Comparison of ENCODE assay signal across 17 cellular contexts in the genomic region with DNA sequence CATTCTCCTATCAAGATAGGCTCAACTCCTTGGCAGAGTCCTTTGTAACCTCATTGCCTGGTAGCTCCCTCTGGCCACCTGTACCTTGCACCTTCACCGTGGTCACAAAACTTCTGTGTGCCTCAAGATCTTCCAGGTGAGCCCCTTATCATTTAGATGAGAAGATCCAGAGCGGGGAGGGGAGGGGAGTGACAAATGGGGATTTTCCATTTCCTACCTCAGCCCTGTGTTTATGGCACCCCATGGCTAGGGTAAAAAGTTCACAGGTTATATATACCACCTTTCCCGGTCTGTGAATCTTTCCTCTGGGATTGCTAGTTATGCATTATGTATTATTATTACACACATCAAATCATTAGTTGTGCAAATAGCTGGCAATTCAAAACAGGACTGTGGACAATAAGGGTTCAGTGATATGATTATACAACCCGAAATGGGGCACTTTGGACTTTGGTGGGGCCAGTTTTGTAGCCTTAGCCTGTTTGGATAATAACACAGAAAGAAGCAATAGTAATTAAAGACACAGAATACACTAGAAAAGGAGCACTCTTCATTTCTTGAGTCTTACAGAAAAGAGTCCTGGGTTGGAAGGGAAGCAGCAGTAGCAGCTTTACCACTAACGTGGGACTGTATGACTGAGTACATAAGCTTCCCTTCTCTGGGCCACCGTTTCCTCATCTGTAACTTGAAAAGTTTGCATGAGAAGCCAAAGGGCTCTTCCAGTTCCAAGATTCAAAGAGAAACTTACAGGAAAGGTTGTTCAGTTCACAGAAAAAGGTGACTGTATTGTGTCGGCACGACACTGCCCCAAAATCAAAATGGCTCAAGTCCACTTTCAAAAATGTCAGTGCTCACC. TPM values are rescaled to one million over a fixed set of nuclear protein-coding genes. Genes with fewer than 3 reads are reported as not detected.
DNase-seq lines count a peak whose midpoint lies in the region; ATAC-seq and TF ChIP-seq lines count a peak whose summit lies in the region.
"Had no signal": no experiment of that assay in that cellular context is flagged by ENCODE, and none has a peak within 500 bp of the region (broad histone marks: within the 10 kb centered on the region; RNA-seq: fewer than 3 reads in every experiment).

No MANE protein-coding gene starts in this region.

- no peaks in the 10 kb centered on the region for H3K9me3 Mint-ChIP-seq in CD4-positive, alpha-beta T cell
- H3K9me3 Mint-ChIP-seq in nephron progenitor cell: no peaks in the 10 kb centered on the region
- H3K9me3 Mint-ChIP-seq: stimulated activated naive B cell treated with anti-CD40 and anti-IgM and Interleukin-4, amounts not matched to agents 10 μg/mL and 1 μg/mL and 100 μg/mL, for 72 hours had no signal

- H3K9ac ChIP-seq in colonic mucosa (ENCODE audit: low read depth in 2 of 2, low read length in 2 of 2): peak overlapping the region in 1 of 2 donors; percentile 81
- H3K9ac ChIP-seq: BLaER1 had no signal

- peaks cover 91% of the 10 kb centered on the region for H3K36me3 Mint-ChIP-seq in CD4-positive, alpha-beta T cell (ENCODE audit: low read depth)
- H3K36me3 Mint-ChIP-seq in nephron progenitor cell (ENCODE audit: low read depth): peaks cover 40% of the 10 kb centered on the region

- peaks cover 37% of the 10 kb centered on the region for H3K4me1 ChIP-seq in colonic mucosa

- TF ChIP-seq CTCF in CD4-positive, alpha-beta T cell (IDR thresholded peaks at IDR 0.05): no peak
- TF ChIP-seq CTCF in colonic mucosa (IDR thresholded peaks at IDR 0.05) (no peak), nephron progenitor cell (IDR thresholded peaks at IDR 0.05) (no peak)

- intact Hi-C loops in CD4-positive, alpha-beta T cell (cut with DNase I, micrococcal nuclease): loop anchor here (5.0 to 10.0 kb wide), 3 partner anchors 46 to 516 kb away; no protein-coding TSS in a partner anchor
- intact Hi-C loops in colonic mucosa (cut with DNase I): no loop called here

- no peak overlapping the region for H3K27ac Mint-ChIP-seq in CD4-positive, alpha-beta T cell
- H3K27ac Mint-ChIP-seq in nephron progenitor cell: no peak overlapping the region

- peak overlapping the region; percentile 58 for H3K4me3 Mint-ChIP-seq in CD4-positive, alpha-beta T cell
- H3K4me3 Mint-ChIP-seq in nephron progenitor cell: peak overlapping the region; percentile 44
- H3K4me3 Mint-ChIP-seq: stimulated activated naive B cell treated with anti-CD40 and anti-IgM and Interleukin-4, amounts not matched to agents 10 μg/mL and 1 μg/mL and 100 μg/mL, for 72 hours had no signal

- no peak for DNase-seq in CD4-positive, alpha-beta T cell
- peak; percentile 56 for DNase-seq in NCI-H69 (lab: John Stamatoyannopoulos, UW)
- peak; percentile 63 for DNase-seq in colonic mucosa
- no peak for DNase-seq in nephron progenitor cell
- no peak for DNase-seq in SKM-1 (lab: John Stamatoyannopoulos, UW; ENCODE audit: unreplicated experiment)
- no peak for DNase-seq in NCI-H1105 treated with DMSO at 0.1 percent for 48 hours (lab: John Stamatoyannopoulos, UW)
- no peak for DNase-seq in medulla oblongata (ENCODE audit: extremely low spot score)
- no peak for DNase-seq in NCI-H1694 treated with DMSO at 0.1 percent for 48 hours (lab: John Stamatoyannopoulos, UW)
- DNase-seq: DMS79 treated with DMSO at 0.1 percent for 48 hours; foreskin melanocyte; KG1; NCI-H1436 treated with DMSO at 0.1 percent for 48 hours; stimulated activated naive B cell treated with anti-CD40 and anti-IgM and Interleukin-4, amounts not matched to agents 10 μg/mL and 1 μg/mL and 100 μg/mL, for 72 hours had no signal

- no peaks in the 10 kb centered on the region for H3K36me3 ChIP-seq in colonic mucosa
- H3K36me3 ChIP-seq: BLaER1 had no signal

- no peak overlapping the region for H3K4me3 ChIP-seq in colonic mucosa
- H3K4me3 ChIP-seq: BLaER1, lung, SK-N-MC had no signal

- H3K9me3 ChIP-seq in CD4-positive, alpha-beta T cell (ENCODE audit: control insufficient read depth, low read length): no peaks in the 10 kb centered on the region
- H3K9me3 ChIP-seq in colonic mucosa: no peaks in the 10 kb centered on the region
- H3K9me3 ChIP-seq: BLaER1 had no signal

- no peak for ATAC-seq in CD4-positive, alpha-beta T cell (ENCODE audit: poor library complexity)
- ATAC-seq: HCT116; stimulated activated naive B cell treated with anti-CD40 and anti-IgM and Interleukin-4, amounts not matched to agents 10 μg/mL and 1 μg/mL and 100 μg/mL, for 72 hours had no signal

- CTCF ChIA-PET in CD4-positive, alpha-beta T cell (lab: Charles Lee): interaction anchor here (0.7 to 1.2 kb wide), 2 partner anchors 9 to 741 kb away, joined by 3 read pairs; no protein-coding TSS in a partner anchor

- peaks cover 95% of the 10 kb centered on the region for H3K4me1 Mint-ChIP-seq in CD4-positive, alpha-beta T cell (ENCODE audit: low read depth)
- H3K4me1 Mint-ChIP-seq in nephron progenitor cell: peaks cover 95% of the 10 kb centered on the region

- POLR2A ChIA-PET in CD4-positive, alpha-beta T cell (lab: Charles Lee): interaction anchor here (0.6 to 2.4 kb wide), 2 partner anchors 10 to 334 kb away, joined by 3 to 12 read pairs; no protein-coding TSS in a partner anchor

- H3K27ac ChIP-seq in CD4-positive, alpha-beta T cell (ENCODE audit: low read depth, low read length): no peak overlapping the region
- peak overlapping the region; percentile 72 for H3K27ac ChIP-seq in colonic mucosa
- H3K27ac ChIP-seq: BLaER1, SK-N-MC had no signal

- no peaks in the 10 kb centered on the region for H3K27me3 ChIP-seq in CD4-positive, alpha-beta T cell (ENCODE audit: control insufficient read depth, insufficient read depth, low read length)
- H3K27me3 ChIP-seq in colonic mucosa: no peaks in the 10 kb centered on the region

- no peaks in the 10 kb centered on the region for H3K27me3 Mint-ChIP-seq in CD4-positive, alpha-beta T cell
- peaks cover 9% of the 10 kb centered on the region for H3K27me3 Mint-ChIP-seq in nephron progenitor cell (ENCODE audit: low read depth, poor library complexity)
- H3K27me3 Mint-ChIP-seq: stimulated activated naive B cell treated with anti-CD40 and anti-IgM and Interleukin-4, amounts not matched to agents 10 μg/mL and 1 μg/mL and 100 μg/mL, for 72 hours had no signal

RNA-seq across cellular contexts. Expression of a gene that starts 7.1 kb away (rescaled TPM):
- 100 to 1,000 TPM; 159 to 167 TPM for total RNA-seq in CD4-positive, alpha-beta T cell
- total RNA-seq in colonic mucosa: 10 to 100 TPM; 65.4 to 85.1 TPM

Comparison
In these comparisons a context has a peak if more than half of its experiments do, and no peak if none do; other contexts are left out.
1. DNase-seq: peak in NCI-H69 (single experiment) and colonic mucosa (single experiment); none in CD4-positive, alpha-beta T cell (0 of 10), nephron progenitor cell (single experiment), SKM-1 (single experiment), NCI-H1105 treated with DMSO at 0.1 percent for 48 hours (single experiment), medulla oblongata (single experiment) and NCI-H1694 treated with DMSO at 0.1 percent for 48 hours (single experiment).